ENCODE assay signal across 8 cellular contexts in genomic region chr6:16128759-16129622, GRCh38. TPM values are rescaled to one million over a fixed set of nuclear protein-coding genes. Genes with fewer than 3 reads are reported as not detected.
DNase-seq lines count a peak whose midpoint lies in the region; ATAC-seq, FAIRE-seq and TF ChIP-seq lines count a peak whose summit lies in the region.

Gene MYLIP, plus strand, starts transcription at chr6:16129086. Its CDS starts 237 bp downstream, at chr6:16129323.

- H3K9me3 ChIP-seq in smooth muscle cell (replicated peaks; ENCODE audit: low read depth): no peaks in the 10 kb centered on the region

- no peak for FAIRE-seq in bronchial epithelial cell (lab: Jason Lieb, UNC)

- TF ChIP-seq POLR2A in GM18951 (IDR thresholded peaks at IDR 0.05; ENCODE audit: extremely low read depth, insufficient read depth, insufficient read length): peak; percentile 100

- H3K79me2 ChIP-seq in smooth muscle cell (ENCODE audit: low read depth): peaks cover 48% of the 10 kb centered on the region

- in situ Hi-C loops in GM18951 (cut with MboI; ENCODE audit: low sequenced_read_pairs, unreplicated experiment): no loop called here

- no peaks in the 10 kb centered on the region for H3F3A ChIP-seq in smooth muscle cell (ENCODE audit: low read depth)

- H3K4me2 ChIP-seq in smooth muscle cell: peak within 1 kb of the TSS; percentile 92

- peaks cover 35% of the 10 kb centered on the region for H3K4me1 ChIP-seq in smooth muscle cell (ENCODE audit: low read depth)

- DNase-seq in AG09319 (ENCODE audit: extremely low read depth, low read depth) (peak; percentile 88), NCI-H2227 treated with DMSO at 0.1 percent for 48 hours (lab: John Stamatoyannopoulos, UW) (peak; percentile 51), bronchial epithelial cell (ENCODE audit: low read depth) (peak; percentile 67), iPS-NIHi7 (ENCODE audit: extremely low spot score) (peak; percentile 98), smooth muscle cell (lab: John Stamatoyannopoulos, UW; ENCODE audit: unreplicated experiment) (peak; percentile 97)

- TF ChIP-seq CTCF in AG09319 (IDR thresholded peaks at IDR 0.05; ENCODE audit: low read depth, low read length): peak; percentile 65
- TF ChIP-seq CTCF in WI38 (IDR thresholded peaks at IDR 0.05; ENCODE audit: low read depth, low read length): peak; percentile 55
- TF ChIP-seq CTCF in bronchial epithelial cell (IDR thresholded peaks at IDR 0.05; ENCODE audit: insufficient read depth, low read length, severe bottlenecking): peak; percentile 73
- TF ChIP-seq CTCF in smooth muscle cell (IDR thresholded peaks at IDR 0.05; ENCODE audit: borderline replicate concordance, insufficient read depth, poor library complexity, severe bottlenecking): peak; percentile 58

- H3K9ac ChIP-seq in smooth muscle cell (ENCODE audit: low read depth): peak within 1 kb of the TSS; percentile 86

- peaks cover 4% of the 10 kb centered on the region for H3K27me3 ChIP-seq in bronchial epithelial cell (ENCODE audit: control insufficient read depth, insufficient read depth, low read length)
- no peaks in the 10 kb centered on the region for H3K27me3 ChIP-seq in smooth muscle cell (ENCODE audit: low read depth)

- H3K4me3 ChIP-seq in WI38 (ENCODE audit: low read depth, low read length): peak within 1 kb of the TSS; percentile 87
- peak within 1 kb of the TSS; percentile 73 for H3K4me3 ChIP-seq in bronchial epithelial cell (ENCODE audit: low read depth, low read length)
- peak within 1 kb of the TSS; percentile 86 for H3K4me3 ChIP-seq in smooth muscle cell

- peak within 1 kb of the TSS; percentile 64 for H2AFZ ChIP-seq in smooth muscle cell (ENCODE audit: low read depth)

- H3K36me3 ChIP-seq in bronchial epithelial cell (ENCODE audit: control insufficient read depth, insufficient read depth, low read length): no peaks in the 10 kb centered on the region
- H3K36me3 ChIP-seq in smooth muscle cell (ENCODE audit: low read depth): no peaks in the 10 kb centered on the region

- peak within 1 kb of the TSS; percentile 81 for H3K27ac ChIP-seq in smooth muscle cell (ENCODE audit: low read depth)

- WGBS in smooth muscle cell (ENCODE audit: low lambda C conversion rate): 1% methylated on average over 51 of the region's 95 CpGs

- ATAC-seq in HG03175 (IDR thresholded peaks at IDR 0.05; ENCODE audit: unreplicated experiment): peak; percentile 74

- H4K20me1 ChIP-seq in smooth muscle cell (ENCODE audit: low read depth): peaks cover 45% of the 10 kb centered on the region

RNA-seq across cellular contexts. Expression of gene MYLIP, which starts in this region (rescaled TPM):
- total RNA-seq in bronchial epithelial cell: 8.2 and 9.7 TPM in 2 replicates
- total RNA-seq in smooth muscle cell: 25.0 and 42.2 TPM in 2 replicates
- 29.9 and 41.8 TPM in 2 replicates for polyA plus RNA-seq in smooth muscle cell

Comparison
In these comparisons a context has a peak if more than half of its experiments do, and no peak if none do; other contexts are left out.
1. Peak in every context shown above with its lines: DNase-seq, ATAC-seq, H3K4me3 ChIP-seq and H3K27ac ChIP-seq.